1 cellular context compared by ENCODE assay signal in the genomic region with DNA sequence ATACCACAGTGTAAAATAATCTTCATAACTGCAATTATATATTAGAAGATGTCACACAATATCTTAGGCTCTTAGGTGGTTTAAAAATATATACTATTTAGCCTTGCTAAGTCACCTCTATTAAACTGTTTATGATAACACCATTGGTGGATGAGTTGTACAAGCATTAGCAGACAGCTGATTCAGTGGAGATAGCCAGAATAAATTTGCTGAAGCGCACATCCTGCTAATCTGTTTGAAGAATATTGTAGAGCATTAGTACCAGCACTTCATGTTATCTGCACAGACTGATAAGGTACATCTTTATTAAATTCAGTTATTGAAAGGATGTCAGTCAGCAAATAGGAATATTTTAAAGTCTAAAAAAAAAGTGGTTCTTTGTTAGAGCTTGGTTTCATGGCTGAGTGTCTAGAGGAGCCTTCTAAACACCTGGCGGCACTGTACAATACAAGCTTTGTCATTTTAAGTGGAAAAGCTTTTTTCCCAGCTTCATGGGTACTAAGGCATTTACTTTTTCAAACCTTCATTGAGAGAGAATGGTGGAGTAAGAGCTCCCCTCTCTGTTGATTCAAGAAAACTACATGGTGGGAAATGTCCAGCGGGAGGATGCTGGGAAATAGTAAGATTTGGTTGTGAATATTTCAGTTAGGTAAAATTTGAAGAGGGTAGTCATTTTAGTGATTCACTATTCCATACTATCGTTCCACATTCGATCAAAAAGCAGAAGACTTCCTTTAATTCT.
TF ChIP-seq lines count a peak whose summit lies in the region.

No MANE protein-coding gene starts in this region.

TF ChIP-seq in HCT116, 20 proteins besides CTCF, POLR2A, EP300 and RAD21 (continued from another document):
- TF ChIP-seq, protein P1, sequence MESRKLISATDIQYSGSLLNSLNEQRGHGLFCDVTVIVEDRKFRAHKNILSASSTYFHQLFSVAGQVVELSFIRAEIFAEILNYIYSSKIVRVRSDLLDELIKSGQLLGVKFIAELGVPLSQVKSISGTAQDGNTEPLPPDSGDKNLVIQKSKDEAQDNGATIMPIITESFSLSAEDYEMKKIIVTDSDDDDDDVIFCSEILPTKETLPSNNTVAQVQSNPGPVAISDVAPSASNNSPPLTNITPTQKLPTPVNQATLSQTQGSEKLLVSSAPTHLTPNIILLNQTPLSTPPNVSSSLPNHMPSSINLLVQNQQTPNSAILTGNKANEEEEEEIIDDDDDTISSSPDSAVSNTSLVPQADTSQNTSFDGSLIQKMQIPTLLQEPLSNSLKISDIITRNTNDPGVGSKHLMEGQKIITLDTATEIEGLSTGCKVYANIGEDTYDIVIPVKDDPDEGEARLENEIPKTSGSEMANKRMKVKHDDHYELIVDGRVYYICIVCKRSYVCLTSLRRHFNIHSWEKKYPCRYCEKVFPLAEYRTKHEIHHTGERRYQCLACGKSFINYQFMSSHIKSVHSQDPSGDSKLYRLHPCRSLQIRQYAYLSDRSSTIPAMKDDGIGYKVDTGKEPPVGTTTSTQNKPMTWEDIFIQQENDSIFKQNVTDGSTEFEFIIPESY (IDR thresholded peaks at IDR 0.05; ENCODE audit: extremely low read depth, insufficient replicate concordance, low read length) = no peak
- no peak for TF ChIP-seq TCF7L2 (IDR thresholded peaks at IDR 0.05; ENCODE audit: borderline replicate concordance, extremely low read depth, insufficient read depth, insufficient read length)
- no peak for TF ChIP-seq SIN3A (IDR thresholded peaks at IDR 0.05; ENCODE audit: low read depth)
- TF ChIP-seq, protein P2, sequence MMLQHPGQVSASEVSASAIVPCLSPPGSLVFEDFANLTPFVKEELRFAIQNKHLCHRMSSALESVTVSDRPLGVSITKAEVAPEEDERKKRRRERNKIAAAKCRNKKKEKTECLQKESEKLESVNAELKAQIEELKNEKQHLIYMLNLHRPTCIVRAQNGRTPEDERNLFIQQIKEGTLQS (IDR thresholded peaks at IDR 0.05) = no peak
- TF ChIP-seq EZH2 (IDR thresholded peaks at IDR 0.05) = no peak
- TF ChIP-seq, protein P3, sequence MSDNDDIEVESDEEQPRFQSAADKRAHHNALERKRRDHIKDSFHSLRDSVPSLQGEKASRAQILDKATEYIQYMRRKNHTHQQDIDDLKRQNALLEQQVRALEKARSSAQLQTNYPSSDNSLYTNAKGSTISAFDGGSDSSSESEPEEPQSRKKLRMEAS (IDR thresholded peaks at IDR 0.05) = no peak
- TF ChIP-seq CEBPB (IDR thresholded peaks at IDR 0.05; ENCODE audit: low read depth) = no peak
- no peak for TF ChIP-seq POLR2AphosphoS5 (IDR thresholded peaks at IDR 0.05; ENCODE audit: low read depth, low read length)
- TF ChIP-seq, protein P4, sequence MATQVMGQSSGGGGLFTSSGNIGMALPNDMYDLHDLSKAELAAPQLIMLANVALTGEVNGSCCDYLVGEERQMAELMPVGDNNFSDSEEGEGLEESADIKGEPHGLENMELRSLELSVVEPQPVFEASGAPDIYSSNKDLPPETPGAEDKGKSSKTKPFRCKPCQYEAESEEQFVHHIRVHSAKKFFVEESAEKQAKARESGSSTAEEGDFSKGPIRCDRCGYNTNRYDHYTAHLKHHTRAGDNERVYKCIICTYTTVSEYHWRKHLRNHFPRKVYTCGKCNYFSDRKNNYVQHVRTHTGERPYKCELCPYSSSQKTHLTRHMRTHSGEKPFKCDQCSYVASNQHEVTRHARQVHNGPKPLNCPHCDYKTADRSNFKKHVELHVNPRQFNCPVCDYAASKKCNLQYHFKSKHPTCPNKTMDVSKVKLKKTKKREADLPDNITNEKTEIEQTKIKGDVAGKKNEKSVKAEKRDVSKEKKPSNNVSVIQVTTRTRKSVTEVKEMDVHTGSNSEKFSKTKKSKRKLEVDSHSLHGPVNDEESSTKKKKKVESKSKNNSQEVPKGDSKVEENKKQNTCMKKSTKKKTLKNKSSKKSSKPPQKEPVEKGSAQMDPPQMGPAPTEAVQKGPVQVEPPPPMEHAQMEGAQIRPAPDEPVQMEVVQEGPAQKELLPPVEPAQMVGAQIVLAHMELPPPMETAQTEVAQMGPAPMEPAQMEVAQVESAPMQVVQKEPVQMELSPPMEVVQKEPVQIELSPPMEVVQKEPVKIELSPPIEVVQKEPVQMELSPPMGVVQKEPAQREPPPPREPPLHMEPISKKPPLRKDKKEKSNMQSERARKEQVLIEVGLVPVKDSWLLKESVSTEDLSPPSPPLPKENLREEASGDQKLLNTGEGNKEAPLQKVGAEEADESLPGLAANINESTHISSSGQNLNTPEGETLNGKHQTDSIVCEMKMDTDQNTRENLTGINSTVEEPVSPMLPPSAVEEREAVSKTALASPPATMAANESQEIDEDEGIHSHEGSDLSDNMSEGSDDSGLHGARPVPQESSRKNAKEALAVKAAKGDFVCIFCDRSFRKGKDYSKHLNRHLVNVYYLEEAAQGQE (IDR thresholded peaks at IDR 0.05; ENCODE audit: low read depth) = no peak
- TF ChIP-seq EZH2phosphoT487 (IDR thresholded peaks at IDR 0.05; ENCODE audit: borderline replicate concordance) = no peak
- TF ChIP-seq SRF (IDR thresholded peaks at IDR 0.05; ENCODE audit: low read depth) = no peak
- no peak for TF ChIP-seq ZNF274 (IDR thresholded peaks at IDR 0.05; ENCODE audit: low read depth, low read length)
- no peak for TF ChIP-seq EGR1 (IDR thresholded peaks at IDR 0.05; ENCODE audit: low read depth)
- no peak for TF ChIP-seq SP1 (IDR thresholded peaks at IDR 0.05; ENCODE audit: low read depth)
